Comparison of ENCODE assay signal across 8 cellular contexts in the genomic region with DNA sequence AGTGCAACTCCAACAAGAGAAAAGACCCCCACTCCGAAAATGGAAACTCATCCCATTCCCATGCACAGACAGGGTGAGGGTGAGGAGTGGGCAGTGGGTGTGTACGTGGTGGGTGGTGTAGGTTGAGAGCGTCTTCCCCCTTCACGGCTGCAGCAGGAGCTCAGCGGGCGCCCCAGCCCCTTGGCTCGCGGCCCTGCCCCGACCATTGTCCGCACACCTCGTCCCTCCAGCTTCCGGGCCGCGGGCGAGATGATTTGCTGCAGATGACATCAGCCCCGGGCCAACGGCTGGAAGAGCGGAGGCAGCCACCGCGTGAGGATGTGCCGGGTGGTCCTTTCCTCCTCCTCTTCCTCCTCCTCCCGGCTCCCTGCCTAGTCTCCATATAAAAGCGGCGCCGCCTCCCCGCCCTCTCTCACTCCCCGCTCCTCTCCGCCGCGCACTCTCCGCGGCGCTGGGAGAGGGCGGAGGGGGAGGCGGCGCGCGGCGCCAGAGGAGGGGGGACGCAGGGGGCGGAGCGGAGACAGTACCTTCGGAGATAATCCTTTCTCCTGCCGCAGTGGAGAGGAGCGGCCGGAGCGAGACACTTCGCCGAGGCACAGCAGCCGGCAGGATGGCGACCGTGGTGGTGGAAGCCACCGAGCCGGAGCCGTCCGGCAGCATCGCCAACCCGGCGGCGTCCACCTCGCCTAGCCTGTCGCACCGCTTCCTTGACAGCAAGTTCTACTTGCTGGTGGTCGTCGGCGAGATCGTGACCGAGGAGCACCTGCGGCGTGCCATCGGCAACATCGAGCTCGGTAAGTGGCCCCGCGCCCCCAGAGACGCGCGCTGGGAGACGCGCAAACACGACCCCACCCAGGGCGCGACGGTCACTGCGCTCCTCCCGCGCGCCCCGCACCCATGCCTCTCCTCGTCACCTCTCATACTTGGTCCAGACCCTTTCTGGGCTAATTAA. TPM values are rescaled to one million over a fixed set of nuclear protein-coding genes. Genes with fewer than 3 reads are reported as not detected.
DNase-seq lines count a peak whose midpoint lies in the region; ATAC-seq and TF ChIP-seq lines count a peak whose summit lies in the region.

A gene (plus strand): TSS at position 554 of the 952 bp plus-strand sequence. CDS start 57 bp downstream, at position 611.

- H3K4me3 ChIP-seq in GM12865 (ENCODE audit: low read depth, low read length) = peak within 1 kb of the TSS; percentile 18; the same call in 1 of the 2 replicates
- peak within 1 kb of the TSS; percentile 51 to 94 (median 72) for H3K4me3 ChIP-seq in tibial nerve

- peak within 1 kb of the TSS; percentile 74 to 94 (median 88) for H3K27ac ChIP-seq in tibial nerve

- peak in 1 of 2 donors; percentile 59 for TF ChIP-seq EP300 in tibial nerve (IDR thresholded peaks at IDR 0.05)

- no peak for TF ChIP-seq CTCF in GM12865 (IDR thresholded peaks at IDR 0.05; ENCODE audit: insufficient read depth, low read depth, low read length, missing control alignments)
- TF ChIP-seq CTCF in mesothelial cell of epicardium (IDR thresholded peaks at IDR 0.05; ENCODE audit: unreplicated experiment) = no peak
- no peak for TF ChIP-seq CTCF in tibial nerve (IDR thresholded peaks at IDR 0.05)

- H3K36me3 ChIP-seq in tibial nerve = no peaks in the 10 kb centered on the region

- H3K9me3 ChIP-seq in T-helper 17 cell (ENCODE audit: control insufficient read depth, low read length, poor library complexity, severe bottlenecking) = no peaks in the 10 kb centered on the region
- H3K9me3 ChIP-seq in tibial nerve = peaks cover 0 to 9% (median 0%) of the 10 kb centered on the region in 4 donors

- H3K36me3 Mint-ChIP-seq in T-helper 17 cell (ENCODE audit: low read depth) (peaks cover 2% of the 10 kb centered on the region), mesothelial cell of epicardium (peaks cover 1% of the 10 kb centered on the region)

- H3K27ac Mint-ChIP-seq in T-helper 17 cell = no peak within 1 kb of the TSS
- peak within 1 kb of the TSS; percentile 59 for H3K27ac Mint-ChIP-seq in mesothelial cell of epicardium

- H3K27me3 ChIP-seq in tibial nerve = no peaks in the 10 kb centered on the region

- no peak for ATAC-seq in T-helper 17 cell

- H3K27me3 Mint-ChIP-seq in T-helper 17 cell (peaks cover 56% of the 10 kb centered on the region), mesothelial cell of epicardium (ENCODE audit: low read depth) (no peaks in the 10 kb centered on the region)

- H3K9me3 Mint-ChIP-seq in mesothelial cell of epicardium = peaks cover 9% of the 10 kb centered on the region

- 1 to 3% methylated on average over 53 to 56 of the region's 90 CpGs for WGBS in tibial nerve, 2 donors

- DNase-seq in GM12865 (ENCODE audit: low read depth) (no peak), NCI-H1092 treated with DMSO at 0.1 percent for 48 hours (lab: John Stamatoyannopoulos, UW) (peak; percentile 83), T-helper 17 cell (no peak), fibroblast of gingiva (ENCODE audit: low read depth) (peak; percentile 64), mesothelial cell of epicardium (ENCODE audit: low spot score in 2 of 2, unreplicated experiment in 2 of 2) (peak; percentile 45 to 68), tibial nerve (ENCODE audit: low spot score in 2 of 2) (peak; percentile 40 to 47)
- DNase-seq in NK-92 treated with Interleukin-12 subunit alpha and Interleukin-12 subunit beta, amount 100 ng/mL, for 24 hours (lab: John Stamatoyannopoulos, UW) = no peak
- DNase-seq in activated CD4-positive, CD25-positive, alpha-beta regulatory T cell (lab: John Stamatoyannopoulos, UW) = no peak

- peak; percentile 13 to 49 for TF ChIP-seq POLR2A in tibial nerve (IDR thresholded peaks at IDR 0.05)

- H3K4me1 ChIP-seq in tibial nerve = peaks cover 0 to 38% (median under 1%) of the 10 kb centered on the region in 4 donors

- H3K4me1 Mint-ChIP-seq in T-helper 17 cell (peaks cover 2% of the 10 kb centered on the region), mesothelial cell of epicardium (peaks cover 39% of the 10 kb centered on the region)

- H3K4me3 Mint-ChIP-seq in T-helper 17 cell = peak within 1 kb of the TSS; percentile 50
- H3K4me3 Mint-ChIP-seq in mesothelial cell of epicardium = peak within 1 kb of the TSS; percentile 83

RNA-seq across cellular contexts. Expression of the gene that starts here (rescaled TPM):
- total RNA-seq in T-helper 17 cell = 1 to 10 TPM in 1 of 2 donors, under 1 TPM in 1; 0.05 to 1.4 TPM
- total RNA-seq in mesothelial cell of epicardium = 60.8 to 61.2 TPM (median 61.0 TPM) in 3 replicates
- 100 to 1,000 TPM; 223 to 587 (median 472) TPM for total RNA-seq in tibial nerve

Comparison
In these comparisons a context has a peak if more than half of its experiments do, and no peak if none do; other contexts are left out.
1. RNA of the gene that starts here (total RNA-seq): 223 to 587 TPM in tibial nerve and 60.8 to 61.2 TPM in mesothelial cell of epicardium; 0.05 to 1.4 TPM in T-helper 17 cell; every median in the first group is over 10 times any median in the second.
2. DNase-seq: peak in NCI-H1092 treated with DMSO at 0.1 percent for 48 hours (single experiment), fibroblast of gingiva (single experiment), mesothelial cell of epicardium (2 of 2) and tibial nerve (2 of 2); none in GM12865 (single experiment), T-helper 17 cell (0 of 3), NK-92 treated with Interleukin-12 subunit alpha and Interleukin-12 subunit beta, amount 100 ng/mL, for 24 hours (single experiment) and activated CD4-positive, CD25-positive, alpha-beta regulatory T cell (0 of 4).